ENCODE assay signal across 8 cellular contexts in the genomic region with DNA sequence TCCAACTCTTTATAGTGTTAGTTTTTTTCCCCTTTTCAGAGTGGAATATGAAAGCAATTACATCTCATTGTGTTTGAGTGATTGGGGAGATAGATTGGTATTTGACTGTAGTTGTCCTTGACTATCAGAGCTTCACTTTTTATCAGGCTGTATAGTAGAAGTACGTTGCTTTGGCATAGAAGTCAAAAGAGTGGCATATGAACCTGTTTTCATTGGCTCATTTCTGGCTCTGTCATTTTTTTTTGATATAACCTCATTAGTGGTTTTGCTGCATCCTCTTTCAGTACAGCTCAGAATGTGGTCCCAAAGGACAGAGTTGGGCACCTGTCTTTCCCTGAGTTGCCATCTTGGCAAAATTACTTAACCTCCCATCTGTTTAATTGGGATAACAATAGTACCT. TPM values are rescaled to one million over a fixed set of nuclear protein-coding genes. Genes with fewer than 3 reads are reported as not detected.
DNase-seq lines count a peak whose midpoint lies in the region; ATAC-seq and TF ChIP-seq lines count a peak whose summit lies in the region.

No MANE protein-coding gene starts in this region.

- peak; percentile 51 for ATAC-seq in GM18870 (IDR thresholded peaks at IDR 0.05; ENCODE audit: unreplicated experiment)
- ATAC-seq in HG03558 (IDR thresholded peaks at IDR 0.05; ENCODE audit: extremely low read depth, unreplicated experiment) = peak; percentile 25
- ATAC-seq in activated CD8-positive, alpha-beta T cell treated with anti-CD3 and anti-CD28 coated beads, Interleukin-2, amount 10 ng/mL, durations not matched to agents 7 days and 5 days = no peak
- no peak for ATAC-seq in GM21515 (IDR thresholded peaks at IDR 0.05; ENCODE audit: unreplicated experiment)

- no peak overlapping the region for H2AK5ac ChIP-seq in mesendoderm (ENCODE audit: low read length)

- H3K79me1 ChIP-seq in mesendoderm (ENCODE audit: low read length) = peaks cover 2% of the 10 kb centered on the region

- H3K36me3 Mint-ChIP-seq in activated CD8-positive, alpha-beta T cell treated with anti-CD3 and anti-CD28 coated beads, Interleukin-2, amount 10 ng/mL, durations not matched to agents 7 days and 5 days (ENCODE audit: low read depth) = peaks cover 25% of the 10 kb centered on the region

- H3K27ac Mint-ChIP-seq in activated CD8-positive, alpha-beta T cell treated with anti-CD3 and anti-CD28 coated beads, Interleukin-2, amount 10 ng/mL, durations not matched to agents 7 days and 5 days = peak overlapping the region; percentile 73

- peaks cover 40% of the 10 kb centered on the region for H3K79me2 ChIP-seq in mesendoderm (ENCODE audit: control insufficient read depth, insufficient read depth, low read length)

- H3K4me3 Mint-ChIP-seq in activated CD8-positive, alpha-beta T cell treated with anti-CD3 and anti-CD28 coated beads, Interleukin-2, amount 10 ng/mL, durations not matched to agents 7 days and 5 days = peak overlapping the region; percentile 78

- no peaks in the 10 kb centered on the region for H3K27me3 Mint-ChIP-seq in activated CD8-positive, alpha-beta T cell treated with anti-CD3 and anti-CD28 coated beads, Interleukin-2, amount 10 ng/mL, durations not matched to agents 7 days and 5 days (ENCODE audit: low read depth)

- intact Hi-C loops in posterior vena cava (cut with DNase I) = loop anchor here (2.0 to 10.0 kb wide), 3 partner anchors 47 to 1879 kb away; partner anchors contain the start of genes CPE (in 1 of the 2) and NPY1R (in 1 of the 2)

- no peak overlapping the region for H2BK120ac ChIP-seq in mesendoderm (ENCODE audit: low read depth, low read length)

- H3K36me3 ChIP-seq in mesendoderm (ENCODE audit: control insufficient read depth, insufficient read depth, low read length) = no peaks in the 10 kb centered on the region

- H3K9me3 Mint-ChIP-seq in activated CD8-positive, alpha-beta T cell treated with anti-CD3 and anti-CD28 coated beads, Interleukin-2, amount 10 ng/mL, durations not matched to agents 7 days and 5 days (ENCODE audit: insufficient read depth) = no peaks in the 10 kb centered on the region

- peak overlapping the region; percentile 93 for H3K4me3 ChIP-seq in AG10803 (ENCODE audit: low read length)
- H3K4me3 ChIP-seq in mesendoderm (ENCODE audit: low read length) = peak overlapping the region; percentile 12

- no peak overlapping the region for H2BK15ac ChIP-seq in mesendoderm (replicated peaks; ENCODE audit: low read depth)

- H3K56ac ChIP-seq in mesendoderm (ENCODE audit: low read length) = no peak overlapping the region

- DNase-seq in AG10803 (ENCODE audit: low read depth) (no peak), mesendoderm (no peak), DMS79 (lab: John Stamatoyannopoulos, UW) (no peak), posterior vena cava (ENCODE audit: low spot score) (no peak)
- no peak for DNase-seq in activated CD8-positive, alpha-beta T cell treated with anti-CD3 and anti-CD28 coated beads, Interleukin-2, amount 10 ng/mL, durations not matched to agents 7 days and 5 days

- no peak overlapping the region for H2BK5ac ChIP-seq in mesendoderm (ENCODE audit: low read length)

- peak overlapping the region; percentile 14 for H3K4me2 ChIP-seq in mesendoderm (ENCODE audit: low read length)

- TF ChIP-seq CTCF in AG10803 (conservative IDR thresholded peaks at IDR 0.05; ENCODE audit: low read length) = no peak

- no CpG with 5 or more reads among the region's 1 CpG for WGBS in mesendoderm (ENCODE audit: extremely low coverage, insufficient coverage, low lambda C conversion rate)

- no peak overlapping the region for H4K5ac ChIP-seq in mesendoderm (ENCODE audit: low read length)

- H3K4ac ChIP-seq in mesendoderm (ENCODE audit: low read depth, low read length) = no peak overlapping the region

- no peaks in the 10 kb centered on the region for H3K27me3 ChIP-seq in mesendoderm (ENCODE audit: insufficient read depth, low read length, poor library complexity)

- H3K4me1 Mint-ChIP-seq in activated CD8-positive, alpha-beta T cell treated with anti-CD3 and anti-CD28 coated beads, Interleukin-2, amount 10 ng/mL, durations not matched to agents 7 days and 5 days (ENCODE audit: low read depth) = peaks cover 38% of the 10 kb centered on the region

- POLR2A ChIA-PET in activated CD8-positive, alpha-beta T cell treated with anti-CD3 and anti-CD28 coated beads, Interleukin-2, amount 10 ng/mL, durations not matched to agents 7 days and 5 days (lab: Charles Lee) = interaction anchor here (0.7 to 1.0 kb wide), 3 partner anchors 93 to 330 kb away, joined by 3 to 4 read pairs (median 3); partner anchors contain the start of gene NAF1

- no peak overlapping the region for H3K27ac ChIP-seq in mesendoderm (ENCODE audit: low read depth, low read length)

- H3K4me1 ChIP-seq in mesendoderm (ENCODE audit: control insufficient read depth, low read depth, low read length) = no peaks in the 10 kb centered on the region

- CTCF ChIA-PET in activated CD8-positive, alpha-beta T cell treated with anti-CD3 and anti-CD28 coated beads, Interleukin-2, amount 10 ng/mL, durations not matched to agents 7 days and 5 days (lab: Charles Lee) = interaction anchor here (0.8 to 1.8 kb wide), 5 partner anchors 9 to 54 kb away, joined by 3 to 5 read pairs (median 3); no protein-coding TSS in a partner anchor

- peak overlapping the region; percentile 62 for H3K9ac ChIP-seq in mesendoderm (ENCODE audit: low read length)

- no peak overlapping the region for H3K18ac ChIP-seq in mesendoderm (ENCODE audit: low read length)

- H3K23ac ChIP-seq in mesendoderm (ENCODE audit: low read length) = no peak overlapping the region

- H4K8ac ChIP-seq in mesendoderm (ENCODE audit: low read depth, low read length) = no peak overlapping the region

RNA-seq across cellular contexts. Expression of gene TMA16, which starts 1.4 kb away (rescaled TPM):
- total RNA-seq in activated CD8-positive, alpha-beta T cell treated with anti-CD3 and anti-CD28 coated beads, Interleukin-2, amount 10 ng/mL, durations not matched to agents 7 days and 5 days = 10 to 100 TPM; 34.1 TPM
- polyA plus RNA-seq in mesendoderm (2013, experiment 1 of 2) = 106 TPM
- polyA plus RNA-seq in mesendoderm (2013, experiment 2 of 2) = 111 TPM
- total RNA-seq in posterior vena cava = 10 to 100 TPM; 30.2 to 31.4 TPM

RNA-seq across cellular contexts. Expression of gene TKTL2, which starts 22.3 kb away (rescaled TPM):
- total RNA-seq in activated CD8-positive, alpha-beta T cell treated with anti-CD3 and anti-CD28 coated beads, Interleukin-2, amount 10 ng/mL, durations not matched to agents 7 days and 5 days = not detected
- polyA plus RNA-seq in mesendoderm (2013, experiment 1 of 2) = not detected
- not detected for polyA plus RNA-seq in mesendoderm (2013, experiment 2 of 2)
- total RNA-seq in posterior vena cava = under 1 TPM in 1 of 2 donors, not detected in 1; 0.14 TPM

Comparison
In these comparisons a context has a peak if more than half of its experiments do, and no peak if none do; other contexts are left out.
1. ATAC-seq: peak in GM18870 (single experiment) and HG03558 (single experiment); none in activated CD8-positive, alpha-beta T cell treated with anti-CD3 and anti-CD28 coated beads, Interleukin-2, amount 10 ng/mL, durations not matched to agents 7 days and 5 days (single experiment) and GM21515 (single experiment).